In genomic region chr17:3935140-3935542, GRCh38 we compare ENCODE assay signal across 8 cellular contexts. TPM values are rescaled to one million over a fixed set of nuclear protein-coding genes. Genes with fewer than 3 reads are reported as not detected.
A peak's percentile ranks its signal among the peaks of the same experiment; 100 is the strongest.
DNase-seq lines count a peak whose midpoint lies in the region; ATAC-seq and TF ChIP-seq lines count a peak whose summit lies in the region.

No MANE protein-coding gene starts in this region.

- CTCF ChIA-PET in activated CD8-positive, alpha-beta T cell treated with anti-CD3 and anti-CD28 coated beads for 36 hours (lab: Charles Lee), result interaction anchor here (0.7 to 1.3 kb wide), 4 partner anchors 21 to 74 kb away, joined by 3 read pairs; no protein-coding TSS in a partner anchor

- peak; percentile 52 for DNase-seq in activated CD4-positive, alpha-beta T cell treated with anti-CD3 and anti-CD28 coated beads for 48 hours
- DNase-seq in activated CD4-positive, alpha-beta T cell treated with anti-CD3 and anti-CD28 coated beads for 1 hour, result no peak
- peak; percentile 79 for DNase-seq in NCI-H146 (lab: John Stamatoyannopoulos, UW)
- peak; percentile 59 for DNase-seq in activated CD8-positive, alpha-beta T cell treated with anti-CD3 and anti-CD28 coated beads for 36 hours
- peak; percentile 85 for DNase-seq in cardiac septum (ENCODE audit: low spot score)
- DNase-seq in pulmonary artery endothelial cell (ENCODE audit: low read depth, low spot score), result peak; percentile 56
- no peak for DNase-seq in AG08395 (ENCODE audit: low spot score)

- H3K9me3 Mint-ChIP-seq in activated CD8-positive, alpha-beta T cell treated with anti-CD3 and anti-CD28 coated beads for 36 hours, result no peaks in the 10 kb centered on the region

- H3K4me1 Mint-ChIP-seq in activated CD8-positive, alpha-beta T cell treated with anti-CD3 and anti-CD28 coated beads for 36 hours (ENCODE audit: low read depth), result no peaks in the 10 kb centered on the region

- POLR2A ChIA-PET in activated CD8-positive, alpha-beta T cell treated with anti-CD3 and anti-CD28 coated beads for 36 hours (lab: Charles Lee), result interaction anchor here (1.5 kb wide), 1 partner anchor 11 kb away, joined by 3 read pairs; no protein-coding TSS in a partner anchor

- peak; percentile 30 for TF ChIP-seq CTCF in activated CD8-positive, alpha-beta T cell treated with anti-CD3 and anti-CD28 coated beads for 36 hours (IDR thresholded peaks at IDR 0.05)

- no peak overlapping the region for H3K4me3 Mint-ChIP-seq in activated CD8-positive, alpha-beta T cell treated with anti-CD3 and anti-CD28 coated beads for 36 hours

- peaks cover 45% of the 10 kb centered on the region for H3K36me3 Mint-ChIP-seq in activated CD8-positive, alpha-beta T cell treated with anti-CD3 and anti-CD28 coated beads for 36 hours (ENCODE audit: low read depth)

- intact Hi-C loops in activated CD8-positive, alpha-beta T cell treated with anti-CD3 and anti-CD28 coated beads for 36 hours (cut with micrococcal nuclease), result no loop called here
- intact Hi-C loops in cardiac septum (cut with DNase I), result no loop called here

- H3K27me3 Mint-ChIP-seq in activated CD8-positive, alpha-beta T cell treated with anti-CD3 and anti-CD28 coated beads for 36 hours, result no peaks in the 10 kb centered on the region

- peak; percentile 75 for ATAC-seq in activated CD8-positive, alpha-beta T cell treated with anti-CD3 and anti-CD28 coated beads for 36 hours
- ATAC-seq in HG03097 (IDR thresholded peaks at IDR 0.05; ENCODE audit: low FRiP score, unreplicated experiment), result no peak

- H3K27ac Mint-ChIP-seq in activated CD8-positive, alpha-beta T cell treated with anti-CD3 and anti-CD28 coated beads for 36 hours, result no peak overlapping the region

RNA-seq across cellular contexts. Expression of gene P2RX1, which starts 18.9 kb away (rescaled TPM):
- 1 to 10 TPM in 1 of 2 experiments, under 1 TPM in 1; 0.43 to 1.7 TPM for total RNA-seq in activated CD8-positive, alpha-beta T cell treated with anti-CD3 and anti-CD28 coated beads for 36 hours
- total RNA-seq in cardiac septum, result 5.1 TPM
- 0.11 TPM in 1 of 2 replicates, not detected in the other for total RNA-seq in pulmonary artery endothelial cell

RNA-seq across cellular contexts. Expression of gene ATP2A3, which starts 29.1 kb away (rescaled TPM):
- 100 to 1,000 TPM; 113 to 117 TPM for total RNA-seq in activated CD8-positive, alpha-beta T cell treated with anti-CD3 and anti-CD28 coated beads for 36 hours
- total RNA-seq in cardiac septum (8.9 TPM), pulmonary artery endothelial cell (0.53 and 3.6 TPM in 2 replicates)

RNA-seq across cellular contexts. Expression of gene CAMKK1, which starts 42.3 kb away (rescaled TPM):
- 1 to 10 TPM; 6.7 to 6.9 TPM for total RNA-seq in activated CD8-positive, alpha-beta T cell treated with anti-CD3 and anti-CD28 coated beads for 36 hours
- total RNA-seq in cardiac septum, result 5.2 TPM
- total RNA-seq in pulmonary artery endothelial cell, result 3.4 and 3.8 TPM in 2 replicates

Comparison
In these comparisons a context has a peak if more than half of its experiments do, and no peak if none do; other contexts are left out.
1. DNase-seq: peak in activated CD4-positive, alpha-beta T cell treated with anti-CD3 and anti-CD28 coated beads for 48 hours (single experiment), NCI-H146 (single experiment), activated CD8-positive, alpha-beta T cell treated with anti-CD3 and anti-CD28 coated beads for 36 hours (single experiment), cardiac septum (single experiment) and pulmonary artery endothelial cell (single experiment); none in activated CD4-positive, alpha-beta T cell treated with anti-CD3 and anti-CD28 coated beads for 1 hour (single experiment) and AG08395 (single experiment).
2. RNA of gene ATP2A3, which starts 29.1 kb away (total RNA-seq): 113 to 117 TPM in activated CD8-positive, alpha-beta T cell treated with anti-CD3 and anti-CD28 coated beads for 36 hours; 8.9 TPM in cardiac septum (single experiment) and 0.53 to 3.6 TPM in pulmonary artery endothelial cell; every median in the first group is over 10 times any median in the second.